Comparison of ENCODE assay signal across 16 cellular contexts in the genomic region with DNA sequence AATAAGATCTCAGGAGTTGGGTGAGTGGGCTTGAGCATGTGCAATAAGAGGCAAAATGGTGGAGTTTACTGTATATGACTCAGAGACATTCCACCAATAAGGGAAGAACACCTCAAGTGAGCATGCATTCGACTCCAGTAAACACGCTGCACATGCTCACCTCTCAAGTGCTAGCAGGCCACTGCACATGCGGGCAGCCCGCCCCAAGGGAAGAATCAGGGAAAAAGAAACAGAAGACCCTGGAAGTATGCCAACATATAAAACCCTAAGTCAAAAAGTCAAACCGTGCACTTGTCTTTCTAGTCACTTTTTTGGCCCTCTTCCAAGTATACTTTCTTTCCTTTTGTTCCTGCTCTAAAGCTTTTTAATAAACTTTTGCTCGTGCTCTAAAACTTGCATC.
"Had no signal": no experiment of that assay in that cellular context is flagged by ENCODE, and none has a peak within 500 bp of the region (broad histone marks: within the 10 kb centered on the region; RNA-seq: fewer than 3 reads in every experiment).

No MANE protein-coding gene starts in this region.

- H3K36me3 ChIP-seq: gastrocnemius medialis, heart right ventricle had no signal

- H3K4me1 ChIP-seq: gastrocnemius medialis, psoas muscle had no signal

- H3K27me3 ChIP-seq: gastrocnemius medialis, heart right ventricle had no signal

- H3K27ac ChIP-seq: coronary artery, gastrocnemius medialis, heart right ventricle, psoas muscle had no signal

- H3K4me3 ChIP-seq: coronary artery, gastrocnemius medialis, heart right ventricle, psoas muscle had no signal

- DNase-seq: effector CD8-positive, alpha-beta T cell; gastrocnemius medialis; heart right ventricle; hypothalamus; islet precursor cell; mammary epithelial cell; nephron progenitor cell; psoas muscle; retina; stimulated activated naive CD4-positive, alpha-beta T cell treated with Interleukin-2 at 50 U/mL for 16 hours; trophoblast cell had no signal

- H3K9me3 ChIP-seq: gastrocnemius medialis had no signal

- ATAC-seq: esophagus mucosa; gastrocnemius medialis; heart right ventricle; left lobe of liver; naive thymus-derived CD4-positive, alpha-beta T cell; psoas muscle; sciatic nerve had no signal
